In the genomic region with DNA sequence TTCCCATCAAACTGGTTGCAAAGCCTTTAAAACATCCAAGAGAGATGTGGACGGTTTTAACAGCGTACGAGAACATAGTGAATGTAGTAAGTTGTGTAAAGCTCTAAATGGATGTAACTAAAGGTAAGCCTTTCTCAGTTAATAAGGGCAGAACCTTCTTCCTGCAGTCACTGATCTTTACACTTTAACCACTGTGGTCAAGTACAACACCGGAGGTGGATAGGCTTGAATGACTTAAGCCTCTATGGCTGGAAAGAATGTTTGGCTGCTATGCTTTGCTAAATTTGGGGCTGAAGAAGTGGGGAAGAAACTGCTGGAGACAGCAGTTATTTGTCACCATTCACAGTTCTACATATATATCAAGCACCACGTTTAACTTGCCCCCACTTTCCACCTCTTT, we compare ENCODE assay signal across 14 cellular contexts.
A peak's percentile ranks its signal among the peaks of the same experiment; 100 is the strongest.
DNase-seq lines count a peak whose midpoint lies in the region; FAIRE-seq and TF ChIP-seq lines count a peak whose summit lies in the region.
"Had no signal": no experiment of that assay in that cellular context is flagged by ENCODE, and none has a peak within 500 bp of the region (broad histone marks: within the 10 kb centered on the region; RNA-seq: fewer than 3 reads in every experiment).

No MANE protein-coding gene starts in this region.

- H3K36me3 ChIP-seq in H1 (ENCODE audit: control insufficient read depth in 2 of 4, insufficient read depth in 4 of 4, low read length in 3 of 4): no peaks in the 10 kb centered on the region
- H3K36me3 ChIP-seq in suprapubic skin: no peaks in the 10 kb centered on the region

- CTCF ChIA-PET in H1 (lab: Charles Lee; ENCODE audit: partially characterized antibody): no interaction called here

- H3K4me1 ChIP-seq in H1 (replicated peaks in 1 of 4; ENCODE audit: control insufficient read depth in 3 of 4, insufficient read depth in 4 of 4, low read length in 3 of 4) (no peaks in the 10 kb centered on the region), suprapubic skin (no peaks in the 10 kb centered on the region)

- no peak overlapping the region for H3K4ac ChIP-seq in H1 (replicated peaks; ENCODE audit: insufficient read length, low read depth, low read length)

- H2BK20ac ChIP-seq in H1 (ENCODE audit: low read length): no peak overlapping the region

- no peak for TF ChIP-seq EP300 in H1 (IDR thresholded peaks at IDR 0.05; ENCODE audit: borderline replicate concordance in 1 of 2, low read depth in 2 of 2, low read length in 2 of 2)
- TF ChIP-seq EP300 in suprapubic skin (IDR thresholded peaks at IDR 0.05): no peak

- H3K56ac ChIP-seq in H1 (replicated peaks; ENCODE audit: insufficient read length, low read depth, low read length): no peak overlapping the region

- H2BK120ac ChIP-seq in H1 (replicated peaks; ENCODE audit: low read depth, low read length): no peak overlapping the region

- no peaks in the 10 kb centered on the region for H3K79me1 ChIP-seq in H1 (ENCODE audit: low read depth, low read length)

- no peak for TF ChIP-seq POLR2A in H1 (IDR thresholded peaks at IDR 0.05; ENCODE audit: control extremely low read depth in 1 of 2, low read depth in 2 of 2, low read length in 2 of 2)
- TF ChIP-seq POLR2A in suprapubic skin (IDR thresholded peaks at IDR 0.05): no peak

- no peak overlapping the region for H2BK5ac ChIP-seq in H1 (ENCODE audit: low read depth, low read length)

- H3K27me3 ChIP-seq in H1 (replicated peaks in 1 of 4; ENCODE audit: control insufficient read depth in 3 of 4, extremely low read depth in 1 of 4, insufficient read depth in 3 of 4, low read length in 3 of 4) (no peaks in the 10 kb centered on the region), suprapubic skin (no peaks in the 10 kb centered on the region)

- no peak overlapping the region for H2BK15ac ChIP-seq in H1 (ENCODE audit: low read length)

- no peak for TF ChIP-seq RAD21 in H1 (IDR thresholded peaks at IDR 0.05 in 1 of 2, conservative IDR thresholded peaks at IDR 0.05 in 1 of 2; ENCODE audit: low read depth in 2 of 2, low read length in 2 of 2)

- no peak overlapping the region for H4K5ac ChIP-seq in H1 (ENCODE audit: insufficient read length, low read depth, low read length)

- H2AK5ac ChIP-seq in H1 (ENCODE audit: low read depth, low read length): no peak overlapping the region

- H4K20me1 ChIP-seq in H1 (replicated peaks in 1 of 2; ENCODE audit: control insufficient read depth in 1 of 2, insufficient read depth in 2 of 2, low read length in 2 of 2): no peaks in the 10 kb centered on the region

- H2BK12ac ChIP-seq in H1 (ENCODE audit: low read depth, low read length): no peak overlapping the region

- no peak overlapping the region for H3K4me2 ChIP-seq in H1 (ENCODE audit: insufficient read depth in 1 of 2, low read depth in 2 of 2, low read length in 2 of 2)

- H3K4me3 ChIP-seq in H1 (ENCODE audit: extremely low read depth in 1 of 4, insufficient read depth in 2 of 4, low read depth in 3 of 4, low read length in 4 of 4) (no peak overlapping the region), suprapubic skin (no peak overlapping the region)

- no peak overlapping the region for H3K18ac ChIP-seq in H1 (ENCODE audit: extremely low read depth, low read length)

- no peak for TF ChIP-seq CTCF in H1 (IDR thresholded peaks at IDR 0.05; ENCODE audit: control extremely low read depth in 1 of 3, insufficient read depth in 1 of 3, low read depth in 1 of 3, low read length in 3 of 3)
- no peak for TF ChIP-seq CTCF in suprapubic skin (IDR thresholded peaks at IDR 0.05)

- no peaks in the 10 kb centered on the region for H3K9me3 ChIP-seq in H1 (ENCODE audit: insufficient read depth in 2 of 2, low read depth in 1 of 2, low read length in 1 of 2)
- H3K9me3 ChIP-seq in suprapubic skin: no peaks in the 10 kb centered on the region

- no peak overlapping the region for H3K27ac ChIP-seq in H1 (ENCODE audit: low read depth, low read length)
- H3K27ac ChIP-seq in suprapubic skin: no peak overlapping the region

- no peak overlapping the region for H3K23ac ChIP-seq in H1 (ENCODE audit: insufficient read length)

- POLR2A ChIA-PET in H1 (lab: Charles Lee; ENCODE audit: partially characterized antibody): no interaction called here

- H4K8ac ChIP-seq in H1 (ENCODE audit: extremely low read depth, insufficient read depth, low read length): no peak overlapping the region

- no peaks in the 10 kb centered on the region for H3K23me2 ChIP-seq in H1 (ENCODE audit: low read depth, low read length)

- H3K9ac ChIP-seq in H1 (replicated peaks in 1 of 4; ENCODE audit: extremely low read depth in 1 of 4, low read depth in 3 of 4, low read length in 3 of 4): no peak overlapping the region

- H2AFZ ChIP-seq in H1 (ENCODE audit: low read length): no peak overlapping the region

- peak; percentile 0 for DNase-seq in HK-2 (ENCODE audit: unreplicated experiment)
- DNase-seq in H1 (ENCODE audit: low read depth in 1 of 2, low spot score in 2 of 2): no peak
- DNase-seq in renal cortical epithelial cell (ENCODE audit: low read depth): peak; percentile 53
- no peak for DNase-seq in DMS153 treated with DMSO at 0.1 percent for 48 hours (lab: John Stamatoyannopoulos, UW; ENCODE audit: unreplicated experiment)
- DNase-seq in activated T-cell treated with anti-CD3 and anti-CD28 coated beads, Interleukin-2, amount 50 U/mL, for 1 hour: no peak
- no peak for DNase-seq in suprapubic skin (ENCODE audit: low spot score in 2 of 2)
- DNase-seq: C1 segment of cervical spinal cord; Calu3; CD4-positive, alpha-beta memory T cell; COR-L47; DND-41; H9 had no signal

- FAIRE-seq in H1 (lab: Jason Lieb, UNC): peak; percentile 57
- FAIRE-seq: G401.6, GM12892 had no signal

- 98% methylated on average over 5 of the region's 5 CpGs; no CpG with 5 or more reads in 1 of the 2 experiments for WGBS in H1 (ENCODE audit: extremely low coverage in 1 of 2, insufficient coverage in 1 of 2, insufficient read length in 1 of 2, insufficient replicate concordance in 2 of 2, low coverage in 1 of 2, low lambda C conversion rate in 2 of 2, missing lambda C conversion rate in 1 of 2), 2 experiments
- 76% methylated on average over 5 of the region's 5 CpGs for WGBS in suprapubic skin

- no peak overlapping the region for H4K91ac ChIP-seq in H1 (replicated peaks; ENCODE audit: insufficient read length, low read length)

- no peaks in the 10 kb centered on the region for H3K79me2 ChIP-seq in H1 (ENCODE audit: control insufficient read depth in 1 of 2, insufficient read depth in 2 of 2, low read length in 2 of 2)

- H3K14ac ChIP-seq in H1 (ENCODE audit: insufficient read length): no peak overlapping the region

TF ChIP-seq in H1, 55 proteins besides CTCF, POLR2A, EP300 and RAD21:
- TF ChIP-seq JUN (IDR thresholded peaks at IDR 0.05; ENCODE audit: low read depth, low read length) (no peak), ZNF274 (IDR thresholded peaks at IDR 0.05; ENCODE audit: borderline replicate concordance, extremely low read depth, low read length) (no peak), PHF8 (conservative IDR thresholded peaks at IDR 0.05; ENCODE audit: low read depth, low read length) (no peak), MAFK (IDR thresholded peaks at IDR 0.05; ENCODE audit: low read depth, low read length) (no peak), CBX8 (IDR thresholded peaks at IDR 0.05; ENCODE audit: borderline replicate concordance, low read depth, low read length) (no peak), NANOG (IDR thresholded peaks at IDR 0.05; ENCODE audit: insufficient read depth, low read depth, low read length, poor library complexity, severe bottlenecking) (no peak), FOSL1 (IDR thresholded peaks at IDR 0.05; ENCODE audit: insufficient read depth, low read depth, low read length) (no peak), CREB1 (IDR thresholded peaks at IDR 0.05) (no peak), TAF7 (optimal IDR thresholded peaks at IDR 0.05; ENCODE audit: borderline replicate concordance, low read depth, low read length) (no peak), KDM4A (IDR thresholded peaks at IDR 0.05; ENCODE audit: low read depth, low read length, severe bottlenecking) (no peak)
- TF ChIP-seq, protein P1, sequence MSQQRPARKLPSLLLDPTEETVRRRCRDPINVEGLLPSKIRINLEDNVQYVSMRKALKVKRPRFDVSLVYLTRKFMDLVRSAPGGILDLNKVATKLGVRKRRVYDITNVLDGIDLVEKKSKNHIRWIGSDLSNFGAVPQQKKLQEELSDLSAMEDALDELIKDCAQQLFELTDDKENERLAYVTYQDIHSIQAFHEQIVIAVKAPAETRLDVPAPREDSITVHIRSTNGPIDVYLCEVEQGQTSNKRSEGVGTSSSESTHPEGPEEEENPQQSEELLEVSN (IDR thresholded peaks at IDR 0.05): no peak
- TF ChIP-seq, protein P2, sequence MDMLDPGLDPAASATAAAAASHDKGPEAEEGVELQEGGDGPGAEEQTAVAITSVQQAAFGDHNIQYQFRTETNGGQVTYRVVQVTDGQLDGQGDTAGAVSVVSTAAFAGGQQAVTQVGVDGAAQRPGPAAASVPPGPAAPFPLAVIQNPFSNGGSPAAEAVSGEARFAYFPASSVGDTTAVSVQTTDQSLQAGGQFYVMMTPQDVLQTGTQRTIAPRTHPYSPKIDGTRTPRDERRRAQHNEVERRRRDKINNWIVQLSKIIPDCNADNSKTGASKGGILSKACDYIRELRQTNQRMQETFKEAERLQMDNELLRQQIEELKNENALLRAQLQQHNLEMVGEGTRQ (IDR thresholded peaks at IDR 0.05; ENCODE audit: low read length): no peak

Comparison
In these comparisons a context has a peak if more than half of its experiments do, and no peak if none do; other contexts are left out.
1. DNase-seq: peak in HK-2 (single experiment) and renal cortical epithelial cell (single experiment); none in H1 (0 of 2), DMS153 treated with DMSO at 0.1 percent for 48 hours (single experiment), activated T-cell treated with anti-CD3 and anti-CD28 coated beads, Interleukin-2, amount 50 U/mL, for 1 hour (single experiment) and suprapubic skin (0 of 2).